Comparison of ENCODE assay signal across 8 cellular contexts in genomic region chr13:99307648-99308339, GRCh38. TPM values are rescaled to one million over a fixed set of nuclear protein-coding genes. Genes with fewer than 3 reads are reported as not detected.
DNase-seq lines count a peak whose midpoint lies in the region; ATAC-seq and TF ChIP-seq lines count a peak whose summit lies in the region.

No MANE protein-coding gene starts in this region.

- peak overlapping the region; percentile 83 for H3K27ac Mint-ChIP-seq in activated naive CD8-positive, alpha-beta T cell treated with anti-CD3 and anti-CD28 coated beads, Interleukin-2, amount 10 ng/mL, durations not matched to agents 7 days and 5 days
- peak overlapping the region; percentile 98 for H3K27ac Mint-ChIP-seq in stimulated activated effector memory CD8-positive, alpha-beta T cell treated with anti-CD3 and anti-CD28 coated beads, Interleukin-12 subunit alpha, Interleukin-12 subunit beta, amount 100 ng/mL, for 72 hours

- H3K36me3 Mint-ChIP-seq in activated naive CD8-positive, alpha-beta T cell treated with anti-CD3 and anti-CD28 coated beads, Interleukin-2, amount 10 ng/mL, durations not matched to agents 7 days and 5 days: peaks cover 48% of the 10 kb centered on the region
- H3K36me3 Mint-ChIP-seq in stimulated activated effector memory CD8-positive, alpha-beta T cell treated with anti-CD3 and anti-CD28 coated beads, Interleukin-12 subunit alpha, Interleukin-12 subunit beta, amount 100 ng/mL, for 72 hours: peaks cover 73% of the 10 kb centered on the region

- DNase-seq in COLO668 (lab: John Stamatoyannopoulos, UW; ENCODE audit: unreplicated experiment) (peak; percentile 53), HCT116 (ENCODE audit: low read depth, low spot score) (no peak), OCI-LY7 (ENCODE audit: low spot score) (no peak), kidney tubule cell (ENCODE audit: low spot score) (peak; percentile 91), ecto neural progenitor cell (ENCODE audit: low spot score) (no peak), GM13977 (ENCODE audit: low spot score) (no peak)
- no peak for DNase-seq in activated naive CD8-positive, alpha-beta T cell treated with anti-CD3 and anti-CD28 coated beads, Interleukin-2, amount 10 ng/mL, durations not matched to agents 7 days and 5 days
- DNase-seq in stimulated activated effector memory CD8-positive, alpha-beta T cell treated with anti-CD3 and anti-CD28 coated beads, Interleukin-12 subunit alpha, Interleukin-12 subunit beta, amount 100 ng/mL, for 72 hours (ENCODE audit: low spot score in 2 of 2): peak in 1 of 2 donors; percentile 83

- intact Hi-C loops in HCT116 (cut with micrococcal nuclease) (no loop called here), OCI-LY7 (cut with micrococcal nuclease; ENCODE audit: unreplicated experiment) (no loop called here)

- TF ChIP-seq POLR2A in HCT116 (IDR thresholded peaks at IDR 0.05; ENCODE audit: borderline replicate concordance, extremely low read depth, insufficient read depth, insufficient read length): no peak

- H3K4me2 ChIP-seq in HCT116 (ENCODE audit: low read length): peak overlapping the region; percentile 52
- H3K4me2 ChIP-seq in OCI-LY7 (ENCODE audit: low read length): peak overlapping the region; percentile 46; the same call in 1 of the 2 replicates

- TF ChIP-seq CTCF in HCT116 (IDR thresholded peaks at IDR 0.05 in 2 of 3, conservative IDR thresholded peaks at IDR 0.05 in 1 of 3; ENCODE audit: borderline replicate concordance in 1 of 3, insufficient read depth in 1 of 3, low read depth in 2 of 3, low read length in 2 of 3): no peak
- TF ChIP-seq CTCF in OCI-LY7 (conservative IDR thresholded peaks at IDR 0.05; ENCODE audit: low read length): no peak
- no peak for TF ChIP-seq CTCF in GM13977 (IDR thresholded peaks at IDR 0.05; ENCODE audit: extremely low read depth, insufficient read depth, missing control alignments)

- peaks cover 60% of the 10 kb centered on the region for H3K4me1 Mint-ChIP-seq in activated naive CD8-positive, alpha-beta T cell treated with anti-CD3 and anti-CD28 coated beads, Interleukin-2, amount 10 ng/mL, durations not matched to agents 7 days and 5 days
- H3K4me1 Mint-ChIP-seq in stimulated activated effector memory CD8-positive, alpha-beta T cell treated with anti-CD3 and anti-CD28 coated beads, Interleukin-12 subunit alpha, Interleukin-12 subunit beta, amount 100 ng/mL, for 72 hours: peaks cover 72% of the 10 kb centered on the region

- no peak overlapping the region for H3K4me3 ChIP-seq in HCT116 (replicated peaks in 1 of 2; ENCODE audit: low read depth in 1 of 2, low read length in 2 of 2)
- no peak overlapping the region for H3K4me3 ChIP-seq in OCI-LY7 (ENCODE audit: low read depth, low read length, poor library complexity, severe bottlenecking)

- H4K20me1 ChIP-seq in HCT116 (ENCODE audit: insufficient read depth): no peaks in the 10 kb centered on the region
- no peaks in the 10 kb centered on the region for H4K20me1 ChIP-seq in OCI-LY7 (ENCODE audit: insufficient read depth, low read length)

- CTCF ChIA-PET in HCT116 (lab: Charles Lee) (no interaction called here), OCI-LY7 (lab: Charles Lee; ENCODE audit: unreplicated experiment) (no interaction called here)

- POLR2A ChIA-PET in HCT116 (lab: Charles Lee) (no interaction called here), OCI-LY7 (lab: Charles Lee) (interaction anchor here (0.8 kb wide), 1 partner anchor 10 kb away, joined by 5 read pairs; no protein-coding TSS in a partner anchor)
- POLR2A ChIA-PET in activated naive CD8-positive, alpha-beta T cell treated with anti-CD3 and anti-CD28 coated beads, Interleukin-2, amount 10 ng/mL, durations not matched to agents 7 days and 5 days (lab: Charles Lee): interaction anchor here (1.6 to 2.0 kb wide), 2 partner anchors 12 to 46 kb away, joined by 3 to 5 read pairs; no protein-coding TSS in a partner anchor

- H3K27ac ChIP-seq in HCT116 (ENCODE audit: low read depth, low read length): peak overlapping the region; percentile 39; the same call in 1 of the 2 replicates
- no peak overlapping the region for H3K27ac ChIP-seq in OCI-LY7 (ENCODE audit: low read depth, low read length, poor library complexity, severe bottlenecking)

- RAD21 ChIA-PET in HCT116 (lab: Charles Lee; ENCODE audit: low non-redundant PET in 1 of 2, low total read pairs in 2 of 2, uncharacterized antibody in 2 of 2, unreplicated experiment in 2 of 2): no interaction called here

- ATAC-seq in HCT116: peak; percentile 78
- ATAC-seq in activated naive CD8-positive, alpha-beta T cell treated with anti-CD3 and anti-CD28 coated beads, Interleukin-2, amount 10 ng/mL, durations not matched to agents 7 days and 5 days (ENCODE audit: low read depth): peak; percentile 68
- peak; percentile 92 for ATAC-seq in stimulated activated effector memory CD8-positive, alpha-beta T cell treated with anti-CD3 and anti-CD28 coated beads, Interleukin-12 subunit alpha, Interleukin-12 subunit beta, amount 100 ng/mL, for 72 hours

- H3K36me3 ChIP-seq in HCT116 (ENCODE audit: control insufficient read depth in 1 of 2, insufficient read depth in 2 of 2, low read length in 2 of 2) (0 out of 4 replicates have a peak, but pooled peaks cover 0 to 6% of the 10 kb centered on the region in 2 experiments), OCI-LY7 (ENCODE audit: insufficient read depth, low read length) (no peaks in the 10 kb centered on the region; the same call in 1 of the 2 replicates)

- in situ Hi-C loops in GM13977 (cut with MboI; ENCODE audit: low pct_unique_long_range_greater_than_20kb, low sequenced_read_pairs, unreplicated experiment): no loop called here

- peak overlapping the region; percentile 35 for H3K9ac ChIP-seq in HCT116 (ENCODE audit: low read length)

- H3K4me3 Mint-ChIP-seq in activated naive CD8-positive, alpha-beta T cell treated with anti-CD3 and anti-CD28 coated beads, Interleukin-2, amount 10 ng/mL, durations not matched to agents 7 days and 5 days: peak overlapping the region; percentile 74
- H3K4me3 Mint-ChIP-seq in stimulated activated effector memory CD8-positive, alpha-beta T cell treated with anti-CD3 and anti-CD28 coated beads, Interleukin-12 subunit alpha, Interleukin-12 subunit beta, amount 100 ng/mL, for 72 hours: peak overlapping the region; percentile 80

- no peaks in the 10 kb centered on the region for H3K27me3 Mint-ChIP-seq in activated naive CD8-positive, alpha-beta T cell treated with anti-CD3 and anti-CD28 coated beads, Interleukin-2, amount 10 ng/mL, durations not matched to agents 7 days and 5 days

- H3K9me3 Mint-ChIP-seq in activated naive CD8-positive, alpha-beta T cell treated with anti-CD3 and anti-CD28 coated beads, Interleukin-2, amount 10 ng/mL, durations not matched to agents 7 days and 5 days: no peaks in the 10 kb centered on the region
- no peaks in the 10 kb centered on the region for H3K9me3 Mint-ChIP-seq in stimulated activated effector memory CD8-positive, alpha-beta T cell treated with anti-CD3 and anti-CD28 coated beads, Interleukin-12 subunit alpha, Interleukin-12 subunit beta, amount 100 ng/mL, for 72 hours

- no peaks in the 10 kb centered on the region for H3K27me3 ChIP-seq in HCT116 (ENCODE audit: insufficient read depth, low read length)

- no peak for TF ChIP-seq RAD21 in HCT116 (IDR thresholded peaks at IDR 0.05; ENCODE audit: low read depth)

- no peak overlapping the region for H2AFZ ChIP-seq in HCT116 (ENCODE audit: low read depth, low read length, poor library complexity, severe bottlenecking)
- no peak overlapping the region for H2AFZ ChIP-seq in OCI-LY7 (ENCODE audit: low read length)

- H3K79me2 ChIP-seq in HCT116 (ENCODE audit: insufficient read depth, low read length): peaks cover 28% of the 10 kb centered on the region
- H3K79me2 ChIP-seq in OCI-LY7 (ENCODE audit: insufficient read depth, low read depth, low read length): no peaks in the 10 kb centered on the region

- BruUV-seq in HCT116 (replicated peaks; lab: Mats Ljungman, UMichigan) (TSS peak; percentile 32), OCI-LY7 (replicated peaks; lab: Mats Ljungman, UMichigan) (no TSS peak)

- H3K9me3 ChIP-seq in HCT116 (ENCODE audit: control insufficient read depth in 1 of 2, insufficient read depth in 1 of 2, low read depth in 1 of 2, low read length in 2 of 2): no peaks in the 10 kb centered on the region
- H3K9me3 ChIP-seq in OCI-LY7 (ENCODE audit: low read length): no peaks in the 10 kb centered on the region

- peaks cover 44 to 71% of the 10 kb centered on the region in 2 experiments for H3K4me1 ChIP-seq in HCT116 (ENCODE audit: control insufficient read depth in 1 of 2, insufficient read depth in 2 of 2, low read length in 2 of 2)
- H3K4me1 ChIP-seq in OCI-LY7 (ENCODE audit: insufficient read depth, low read length, poor library complexity, severe bottlenecking): peaks cover 7% of the 10 kb centered on the region

- no peaks in the 10 kb centered on the region for H3K9me2 ChIP-seq in HCT116 (ENCODE audit: insufficient read depth)
- no peaks in the 10 kb centered on the region for H3K9me2 ChIP-seq in OCI-LY7 (ENCODE audit: insufficient read depth, low read length)

TF ChIP-seq in HCT116, 20 proteins besides CTCF, POLR2A, EP300 and RAD21:
- TF ChIP-seq EZH2 (IDR thresholded peaks at IDR 0.05) (no peak), POLR2AphosphoS5 (IDR thresholded peaks at IDR 0.05; ENCODE audit: low read depth, low read length) (no peak), FOSL1 (IDR thresholded peaks at IDR 0.05; ENCODE audit: low read depth) (no peak), SP1 (IDR thresholded peaks at IDR 0.05; ENCODE audit: low read depth) (0 out of 2 replicates have a peak, but pooled peaks have one; percentile 20), MAX (IDR thresholded peaks at IDR 0.05) (0 out of 2 replicates have a peak, but pooled peaks have one; percentile 5)

RNA-seq across cellular contexts. Expression of gene GPR183, which starts 0.6 kb away (rescaled TPM):
- total RNA-seq in HCT116 (2021; ENCODE audit: unreplicated experiment) (0.30 TPM), OCI-LY7 (2022) (not detected in 2 replicates)
- 0.13 and 0.19 TPM in 2 replicates for polyA plus RNA-seq in HCT116 (2012)
- not detected in 2 replicates for total RNA-seq in OCI-LY7 (2014; rRNA removed; shearing (Covaris generic))
- total RNA-seq in activated naive CD8-positive, alpha-beta T cell treated with anti-CD3 and anti-CD28 coated beads, Interleukin-2, amount 10 ng/mL, durations not matched to agents 7 days and 5 days: 10 to 100 TPM; 36.4 to 44.9 TPM

RNA-seq across cellular contexts. Expression of gene GPR18, which starts 49.6 kb away (rescaled TPM):
- total RNA-seq in HCT116 (2021; ENCODE audit: unreplicated experiment) (not detected), OCI-LY7 (2022) (10.9 and 15.1 TPM in 2 replicates)
- polyA plus RNA-seq in HCT116 (2012): 0.05 and 0.09 TPM in 2 replicates
- total RNA-seq in OCI-LY7 (2014; rRNA removed; shearing (Covaris generic)): 6.6 and 13.7 TPM in 2 replicates
- total RNA-seq in activated naive CD8-positive, alpha-beta T cell treated with anti-CD3 and anti-CD28 coated beads, Interleukin-2, amount 10 ng/mL, durations not matched to agents 7 days and 5 days: 10 to 100 TPM; 25.5 to 25.9 TPM

Comparison
In these comparisons a context has a peak if more than half of its experiments do, and no peak if none do; other contexts are left out.
1. DNase-seq: peak in COLO668 (single experiment) and kidney tubule cell (single experiment); none in HCT116 (single experiment), OCI-LY7 (single experiment), activated naive CD8-positive, alpha-beta T cell treated with anti-CD3 and anti-CD28 coated beads, Interleukin-2, amount 10 ng/mL, durations not matched to agents 7 days and 5 days (single experiment), ecto neural progenitor cell (single experiment) and GM13977 (single experiment).
2. RNA of gene GPR183, which starts 0.6 kb away (total RNA-seq): 36.4 to 44.9 TPM in activated naive CD8-positive, alpha-beta T cell treated with anti-CD3 and anti-CD28 coated beads, Interleukin-2, amount 10 ng/mL, durations not matched to agents 7 days and 5 days; 0.30 TPM in HCT116 (single experiment) and not detected in OCI-LY7; every median in the first group is over 10 times any median in the second.
3. Peak in every context shown above with its lines, with median percentiles within 50 percentile points of each other: ATAC-seq.